In the genomic region with DNA sequence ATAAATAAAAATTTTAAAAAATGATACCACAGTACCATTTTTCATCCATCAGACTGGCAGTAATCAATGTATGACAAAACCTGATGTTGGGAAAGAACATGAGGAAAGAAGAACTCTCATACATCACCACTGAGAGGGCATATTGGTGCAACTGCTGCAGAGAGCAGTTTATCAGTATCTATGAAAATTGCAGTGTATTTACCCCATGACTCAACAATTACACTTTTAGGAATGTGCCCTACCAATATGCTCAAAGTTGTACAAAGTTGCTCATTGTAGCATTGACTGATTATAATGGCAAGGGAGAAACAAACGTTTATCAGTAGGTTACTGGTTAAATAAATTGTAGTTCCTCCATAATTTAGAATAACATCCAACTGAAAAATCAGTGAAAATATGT, we compare ENCODE assay signal across 13 cellular contexts.
DNase-seq lines count a peak whose midpoint lies in the region; TF ChIP-seq lines count a peak whose summit lies in the region.
"Had no signal": no experiment of that assay in that cellular context is flagged by ENCODE, and none has a peak within 500 bp of the region (broad histone marks: within the 10 kb centered on the region; RNA-seq: fewer than 3 reads in every experiment).

No MANE protein-coding gene starts in this region.

- H3K36me3 ChIP-seq in tibial artery: no peaks in the 10 kb centered on the region
- H3K36me3 ChIP-seq: BLaER1 treated with 17β-estradiol and CSF1 and Interleukin-3, amounts not matched to agents 10 nM and 100 nM had no signal

- H3K27ac ChIP-seq in tibial artery: no peak overlapping the region
- H3K27ac ChIP-seq: 22Rv1; BLaER1 treated with 17β-estradiol and CSF1 and Interleukin-3, amounts not matched to agents 10 nM and 100 nM had no signal

- intact Hi-C loops in tibial artery (cut with DNase I; ENCODE audit: low total_unique reads): no loop called here

- H3K4me3 ChIP-seq in fibroblast of pulmonary artery (replicated peaks; ENCODE audit: low read depth, low read length) (no peak overlapping the region), tibial artery (no peak overlapping the region)
- H3K4me3 ChIP-seq: BLaER1 treated with 17β-estradiol and CSF1 and Interleukin-3, amounts not matched to agents 10 nM and 100 nM had no signal

- peaks cover 0 to 6% (median 0%) of the 10 kb centered on the region in 3 donors for H3K9me3 ChIP-seq in tibial artery

- DNase-seq in AG08396 (ENCODE audit: low spot score): peak; percentile 5
- DNase-seq in HCEC 1CT: peak; percentile 9
- peak; percentile 19 for DNase-seq in amniotic epithelial cell (ENCODE audit: low read depth)
- peak; percentile 4 for DNase-seq in fibroblast of pulmonary artery (ENCODE audit: low read depth)
- no peak for DNase-seq in MV-4-11 (lab: John Stamatoyannopoulos, UW)
- DNase-seq in tibial artery: no peak
- no peak for DNase-seq in inferior parietal cortex (ENCODE audit: extremely low spot score)
- DNase-seq in activated T-cell treated with anti-CD3 and anti-CD28 coated beads, Interleukin-2, amount 50 U/mL, for 1 hour: no peak
- DNase-seq: Calu3; CD4-positive, CD25-positive, alpha-beta regulatory T cell; DMS 273 treated with DMSO at 0.1 percent for 48 hours had no signal

- TF ChIP-seq CTCF in fibroblast of pulmonary artery (IDR thresholded peaks at IDR 0.05; ENCODE audit: low read length, missing control alignments) (no peak), tibial artery (IDR thresholded peaks at IDR 0.05) (no peak)

- no peaks in the 10 kb centered on the region for H3K27me3 ChIP-seq in tibial artery
- H3K27me3 ChIP-seq: BLaER1 treated with 17β-estradiol and CSF1 and Interleukin-3, amounts not matched to agents 10 nM and 100 nM had no signal

- H3K4me1 ChIP-seq in tibial artery: no peaks in the 10 kb centered on the region
- H3K4me1 ChIP-seq: BLaER1 treated with 17β-estradiol and CSF1 and Interleukin-3, amounts not matched to agents 10 nM and 100 nM had no signal

Comparison
In these comparisons a context has a peak if more than half of its experiments do, and no peak if none do; other contexts are left out.
1. DNase-seq: peak in AG08396 (single experiment), HCEC 1CT (single experiment), amniotic epithelial cell (single experiment) and fibroblast of pulmonary artery (single experiment); none in MV-4-11 (single experiment), tibial artery (0 of 2), inferior parietal cortex (single experiment) and activated T-cell treated with anti-CD3 and anti-CD28 coated beads, Interleukin-2, amount 50 U/mL, for 1 hour (single experiment).